In the genomic region with DNA sequence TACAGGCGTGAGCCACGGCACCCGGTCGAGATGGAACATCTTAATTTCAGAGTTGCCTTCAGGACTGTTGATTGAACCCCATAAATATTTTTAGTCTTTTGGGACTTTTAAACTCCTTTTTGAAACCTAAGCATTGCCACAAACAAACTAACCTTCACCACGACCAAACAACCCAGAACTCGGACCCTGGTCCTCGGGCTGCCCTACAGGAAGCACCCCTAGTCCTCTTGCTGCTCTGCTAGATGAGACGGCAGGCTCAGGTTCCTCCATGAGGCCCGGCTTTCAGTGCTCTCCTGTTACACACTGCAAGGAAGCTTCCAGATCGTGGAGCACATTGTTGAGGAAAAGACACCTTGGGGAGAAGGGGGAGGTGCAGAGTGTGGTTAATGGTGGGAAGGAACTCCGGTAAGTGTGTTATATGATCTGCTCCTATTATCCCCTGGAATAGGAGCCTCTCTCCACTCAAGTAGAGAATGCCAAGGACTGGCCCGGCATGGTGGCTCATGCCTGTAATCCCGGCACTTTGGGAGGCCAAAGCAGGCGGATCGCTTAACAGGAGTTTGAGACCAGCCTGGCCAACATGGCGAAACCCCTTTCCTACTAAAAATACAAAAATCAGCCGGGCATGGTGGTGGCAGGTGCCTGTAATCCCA, we compare ENCODE assay signal across 1 cellular context.
TF ChIP-seq lines count a peak whose summit lies in the region.

No MANE protein-coding gene starts in this region.

TF ChIP-seq in HEK293, 187 proteins besides CTCF, POLR2A, EP300 and RAD21 (continued from another document):
- no peak for TF ChIP-seq ZFP69B (tag by site-specific recombination; IDR thresholded peaks at IDR 0.05)
- TF ChIP-seq, protein P1, sequence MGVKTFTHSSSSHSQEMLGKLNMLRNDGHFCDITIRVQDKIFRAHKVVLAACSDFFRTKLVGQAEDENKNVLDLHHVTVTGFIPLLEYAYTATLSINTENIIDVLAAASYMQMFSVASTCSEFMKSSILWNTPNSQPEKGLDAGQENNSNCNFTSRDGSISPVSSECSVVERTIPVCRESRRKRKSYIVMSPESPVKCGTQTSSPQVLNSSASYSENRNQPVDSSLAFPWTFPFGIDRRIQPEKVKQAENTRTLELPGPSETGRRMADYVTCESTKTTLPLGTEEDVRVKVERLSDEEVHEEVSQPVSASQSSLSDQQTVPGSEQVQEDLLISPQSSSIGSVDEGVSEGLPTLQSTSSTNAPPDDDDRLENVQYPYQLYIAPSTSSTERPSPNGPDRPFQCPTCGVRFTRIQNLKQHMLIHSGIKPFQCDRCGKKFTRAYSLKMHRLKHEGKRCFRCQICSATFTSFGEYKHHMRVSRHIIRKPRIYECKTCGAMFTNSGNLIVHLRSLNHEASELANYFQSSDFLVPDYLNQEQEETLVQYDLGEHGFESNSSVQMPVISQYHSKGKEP (tag by site-specific recombination; IDR thresholded peaks at IDR 0.05) = no peak
- peak; percentile 51 for TF ChIP-seq OSR2 (tag by site-specific recombination; IDR thresholded peaks at IDR 0.05)
- TF ChIP-seq ZNF302 (tag by site-specific recombination; IDR thresholded peaks at IDR 0.05; ENCODE audit: low read depth) = no peak
- TF ChIP-seq, protein P2, sequence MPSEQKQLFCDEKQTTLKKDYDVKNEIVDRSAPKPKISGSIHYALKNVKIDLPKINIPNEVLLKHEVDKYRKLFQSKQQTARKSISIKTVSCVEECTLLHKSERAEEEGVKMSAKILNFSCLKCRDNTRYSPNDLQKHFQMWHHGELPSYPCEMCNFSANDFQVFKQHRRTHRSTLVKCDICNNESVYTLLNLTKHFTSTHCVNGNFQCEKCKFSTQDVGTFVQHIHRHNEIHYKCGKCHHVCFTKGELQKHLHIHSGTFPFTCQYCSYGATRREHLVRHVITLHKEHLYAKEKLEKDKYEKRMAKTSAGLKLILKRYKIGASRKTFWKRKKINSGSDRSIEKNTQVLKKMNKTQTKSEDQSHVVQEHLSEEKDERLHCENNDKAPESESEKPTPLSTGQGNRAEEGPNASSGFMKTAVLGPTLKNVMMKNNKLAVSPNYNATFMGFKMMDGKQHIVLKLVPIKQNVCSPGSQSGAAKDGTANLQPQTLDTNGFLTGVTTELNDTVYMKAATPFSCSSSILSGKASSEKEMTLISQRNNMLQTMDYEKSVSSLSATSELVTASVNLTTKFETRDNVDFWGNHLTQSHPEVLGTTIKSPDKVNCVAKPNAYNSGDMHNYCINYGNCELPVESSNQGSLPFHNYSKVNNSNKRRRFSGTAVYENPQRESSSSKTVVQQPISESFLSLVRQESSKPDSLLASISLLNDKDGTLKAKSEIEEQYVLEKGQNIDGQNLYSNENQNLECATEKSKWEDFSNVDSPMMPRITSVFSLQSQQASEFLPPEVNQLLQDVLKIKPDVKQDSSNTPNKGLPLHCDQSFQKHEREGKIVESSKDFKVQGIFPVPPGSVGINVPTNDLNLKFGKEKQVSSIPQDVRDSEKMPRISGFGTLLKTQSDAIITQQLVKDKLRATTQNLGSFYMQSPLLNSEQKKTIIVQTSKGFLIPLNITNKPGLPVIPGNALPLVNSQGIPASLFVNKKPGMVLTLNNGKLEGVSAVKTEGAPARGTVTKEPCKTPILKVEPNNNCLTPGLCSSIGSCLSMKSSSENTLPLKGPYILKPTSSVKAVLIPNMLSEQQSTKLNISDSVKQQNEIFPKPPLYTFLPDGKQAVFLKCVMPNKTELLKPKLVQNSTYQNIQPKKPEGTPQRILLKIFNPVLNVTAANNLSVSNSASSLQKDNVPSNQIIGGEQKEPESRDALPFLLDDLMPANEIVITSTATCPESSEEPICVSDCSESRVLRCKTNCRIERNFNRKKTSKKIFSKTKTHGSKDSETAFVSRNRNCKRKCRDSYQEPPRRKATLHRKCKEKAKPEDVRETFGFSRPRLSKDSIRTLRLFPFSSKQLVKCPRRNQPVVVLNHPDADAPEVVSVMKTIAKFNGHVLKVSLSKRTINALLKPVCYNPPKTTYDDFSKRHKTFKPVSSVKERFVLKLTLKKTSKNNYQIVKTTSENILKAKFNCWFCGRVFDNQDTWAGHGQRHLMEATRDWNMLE (tag by site-specific recombination; conservative IDR thresholded peaks at IDR 0.05; ENCODE audit: low read depth) = no peak
- TF ChIP-seq ZNF133 (tag by site-specific recombination; IDR thresholded peaks at IDR 0.05) = no peak
- TF ChIP-seq ZSCAN30 (tag by site-specific recombination; IDR thresholded peaks at IDR 0.05) = 0 out of 2 replicates have a peak, but pooled peaks have one; percentile 28
- no peak for TF ChIP-seq ZNF202 (tag by site-specific recombination; IDR thresholded peaks at IDR 0.05; ENCODE audit: borderline replicate concordance)
- no peak for TF ChIP-seq TRIM28 (IDR thresholded peaks at IDR 0.05; ENCODE audit: borderline replicate concordance, low read length)
- peak; percentile 78 for TF ChIP-seq ZNF341 (tag by site-specific recombination; IDR thresholded peaks at IDR 0.05; ENCODE audit: low read depth)
